In genomic region chrX:39907964-39908616, GRCh38 we compare ENCODE assay signal across 8 cellular contexts.
A peak's percentile ranks its signal among the peaks of the same experiment; 100 is the strongest.
DNase-seq lines count a peak whose midpoint lies in the region; ATAC-seq and TF ChIP-seq lines count a peak whose summit lies in the region.

No MANE protein-coding gene starts in this region.

- TF ChIP-seq CTCF in AG09309 (IDR thresholded peaks at IDR 0.05; ENCODE audit: control insufficient read depth, insufficient read depth, low read depth, low read length, missing control alignments) (no peak), mucosa of descending colon (IDR thresholded peaks at IDR 0.05) (no peak)

- no peak overlapping the region for H3K4me3 ChIP-seq in AG09309 (ENCODE audit: control insufficient read depth, low read depth, low read length)
- H3K4me3 ChIP-seq in mucosa of descending colon, result no peak overlapping the region

- H3K4me1 ChIP-seq in mucosa of descending colon (ENCODE audit: low read depth), result no peaks in the 10 kb centered on the region

- H3K27me3 Mint-ChIP-seq in activated T-helper 1 cell treated with anti-CD3 and anti-CD28 coated beads, Interleukin-12 subunit alpha, Interleukin-12 subunit beta, Interleukin-2, Interleukin-4 antibody, amounts not matched to agents 30 ng/mL and 10 ng/mL and 1 ng/mL, durations not matched to agents 14 hours and 24 hours and 36 hours (ENCODE audit: insufficient read depth), result peaks cover 2% of the 10 kb centered on the region

- H3K9me3 ChIP-seq in mucosa of descending colon, result no peaks in the 10 kb centered on the region

- ATAC-seq in mucosa of descending colon, result peak; percentile 35
- ATAC-seq in HG02981 (IDR thresholded peaks at IDR 0.05; ENCODE audit: unreplicated experiment), result no peak
- no peak for ATAC-seq in HG03159 (IDR thresholded peaks at IDR 0.05; ENCODE audit: unreplicated experiment)

- H3K4me3 Mint-ChIP-seq in activated T-helper 1 cell treated with anti-CD3 and anti-CD28 coated beads, Interleukin-12 subunit alpha, Interleukin-12 subunit beta, Interleukin-2, Interleukin-4 antibody, amounts not matched to agents 30 ng/mL and 10 ng/mL and 1 ng/mL, durations not matched to agents 14 hours and 24 hours and 36 hours, result no peak overlapping the region

- peaks cover 15% of the 10 kb centered on the region for H3K4me1 Mint-ChIP-seq in activated T-helper 1 cell treated with anti-CD3 and anti-CD28 coated beads, Interleukin-12 subunit alpha, Interleukin-12 subunit beta, Interleukin-2, Interleukin-4 antibody, amounts not matched to agents 30 ng/mL and 10 ng/mL and 1 ng/mL, durations not matched to agents 14 hours and 24 hours and 36 hours (ENCODE audit: low read depth)

- intact Hi-C loops in mucosa of descending colon (cut with DNase I, micrococcal nuclease), result no loop called here
- intact Hi-C loops in activated T-helper 1 cell treated with anti-CD3 and anti-CD28 coated beads, Interleukin-12 subunit alpha, Interleukin-12 subunit beta, Interleukin-2, Interleukin-4 antibody, amounts not matched to agents 30 ng/mL and 10 ng/mL and 1 ng/mL, durations not matched to agents 14 hours and 24 hours and 36 hours (cut with micrococcal nuclease), result no loop called here

- no peaks in the 10 kb centered on the region for H3K9me3 Mint-ChIP-seq in activated T-helper 1 cell treated with anti-CD3 and anti-CD28 coated beads, Interleukin-12 subunit alpha, Interleukin-12 subunit beta, Interleukin-2, Interleukin-4 antibody, amounts not matched to agents 30 ng/mL and 10 ng/mL and 1 ng/mL, durations not matched to agents 14 hours and 24 hours and 36 hours

- no peaks in the 10 kb centered on the region for H3K36me3 Mint-ChIP-seq in activated T-helper 1 cell treated with anti-CD3 and anti-CD28 coated beads, Interleukin-12 subunit alpha, Interleukin-12 subunit beta, Interleukin-2, Interleukin-4 antibody, amounts not matched to agents 30 ng/mL and 10 ng/mL and 1 ng/mL, durations not matched to agents 14 hours and 24 hours and 36 hours (ENCODE audit: low read depth)

- DNase-seq in AG09309 (ENCODE audit: low read depth), result peak; percentile 84
- peak; percentile 40 for DNase-seq in HuH-7 (ENCODE audit: low spot score)
- DNase-seq in dermis microvascular lymphatic vessel endothelial cell (ENCODE audit: low read depth in 2 of 2), result peak; percentile 28 to 62
- peak in 2 of 3 donors; percentile 21 to 37 for DNase-seq in mucosa of descending colon
- no peak for DNase-seq in activated T-helper 1 cell treated with anti-CD3 and anti-CD28 coated beads, Interleukin-12 subunit alpha, Interleukin-12 subunit beta, Interleukin-2, Interleukin-4 antibody, amounts not matched to agents 30 ng/mL and 10 ng/mL and 1 ng/mL, durations not matched to agents 14 hours and 24 hours and 36 hours (ENCODE audit: low spot score)
- no peak for DNase-seq in activated CD4-positive, alpha-beta T cell treated with anti-CD3 and anti-CD28 coated beads, Interleukin-2, amount 50 U/mL, for 1 hour

- no peak overlapping the region for H3K27ac Mint-ChIP-seq in activated T-helper 1 cell treated with anti-CD3 and anti-CD28 coated beads, Interleukin-12 subunit alpha, Interleukin-12 subunit beta, Interleukin-2, Interleukin-4 antibody, amounts not matched to agents 30 ng/mL and 10 ng/mL and 1 ng/mL, durations not matched to agents 14 hours and 24 hours and 36 hours

- no peaks in the 10 kb centered on the region for H3K36me3 ChIP-seq in mucosa of descending colon (ENCODE audit: low read depth)

Comparison
In these comparisons a context has a peak if more than half of its experiments do, and no peak if none do; other contexts are left out.
1. DNase-seq: peak in AG09309 (single experiment), HuH-7 (single experiment), dermis microvascular lymphatic vessel endothelial cell (2 of 2) and mucosa of descending colon (2 of 3); none in activated T-helper 1 cell treated with anti-CD3 and anti-CD28 coated beads, Interleukin-12 subunit alpha, Interleukin-12 subunit beta, Interleukin-2, Interleukin-4 antibody, amounts not matched to agents 30 ng/mL and 10 ng/mL and 1 ng/mL, durations not matched to agents 14 hours and 24 hours and 36 hours (single experiment) and activated CD4-positive, alpha-beta T cell treated with anti-CD3 and anti-CD28 coated beads, Interleukin-2, amount 50 U/mL, for 1 hour (single experiment).